In genomic region chr1:186749820-186750219, GRCh38 we compare ENCODE assay signal across 24 cellular contexts.
"Had no signal": no experiment of that assay in that cellular context is flagged by ENCODE, and none has a peak within 500 bp of the region (broad histone marks: within the 10 kb centered on the region; RNA-seq: fewer than 3 reads in every experiment).

No MANE protein-coding gene starts in this region.

- H3K36me3 Mint-ChIP-seq: naive thymus-derived CD8-positive, alpha-beta T cell; stimulated activated memory B cell treated with anti-CD40 and anti-IgM and Interleukin-4, amounts not matched to agents 10 μg/mL and 1 μg/mL and 100 μg/mL, for 72 hours had no signal

- H3K36me3 ChIP-seq: left ventricle myocardium inferior, pancreas, prostate gland, sigmoid colon, spleen, transverse colon, upper lobe of right lung had no signal

- H3K27ac ChIP-seq: left ventricle myocardium inferior, pancreas, prostate gland, sigmoid colon, spleen, transverse colon, upper lobe of right lung had no signal

- FAIRE-seq: pancreas, small intestine, urothelium cell line had no signal

- ATAC-seq: naive thymus-derived CD8-positive, alpha-beta T cell; pancreas; right cardiac atrium; stimulated activated memory B cell treated with anti-CD40 and anti-IgM and Interleukin-4, amounts not matched to agents 10 μg/mL and 1 μg/mL and 100 μg/mL, for 72 hours; stimulated activated naive CD8-positive, alpha-beta T cell treated with anti-CD3 and anti-CD28 coated beads, Interleukin-15, amount 100 ng/mL, for 72 hours had no signal

- H3K4me1 Mint-ChIP-seq: immature natural killer cell; naive thymus-derived CD8-positive, alpha-beta T cell; neural crest cell; stimulated activated memory B cell treated with anti-CD40 and anti-IgM and Interleukin-4, amounts not matched to agents 10 μg/mL and 1 μg/mL and 100 μg/mL, for 72 hours; stimulated activated naive CD8-positive, alpha-beta T cell treated with anti-CD3 and anti-CD28 coated beads, Interleukin-15, amount 100 ng/mL, for 72 hours had no signal

- H3K4me1 ChIP-seq: left ventricle myocardium inferior, pancreas, prostate gland, sigmoid colon, spleen, transverse colon, upper lobe of right lung had no signal

- H3K27ac Mint-ChIP-seq: immature natural killer cell; naive thymus-derived CD8-positive, alpha-beta T cell; nephron; stimulated activated memory B cell treated with anti-CD40 and anti-IgM and Interleukin-4, amounts not matched to agents 10 μg/mL and 1 μg/mL and 100 μg/mL, for 72 hours; stimulated activated naive CD8-positive, alpha-beta T cell treated with anti-CD3 and anti-CD28 coated beads, Interleukin-15, amount 100 ng/mL, for 72 hours had no signal

- DNase-seq: hypothalamus; immature natural killer cell; left ventricle myocardium inferior; naive thymus-derived CD8-positive, alpha-beta T cell; nucleus accumbens; pancreas; posterior cingulate gyrus; retina; right cardiac atrium; sigmoid colon; small intestine; spleen; stimulated activated CD4-positive, alpha-beta T cell treated with anti-CD3 and anti-CD28 coated beads, Interleukin-4, amount 100 ng/mL, for 24 hours; stimulated activated naive CD4-positive, alpha-beta T cell treated with Interleukin-2 at 50 U/mL for 16 hours; stimulated activated naive CD8-positive, alpha-beta T cell treated with anti-CD3 and anti-CD28 coated beads, Interleukin-15, amount 100 ng/mL, for 72 hours; substantia nigra; transverse colon; upper lobe of right lung had no signal

- H3K27me3 ChIP-seq: pancreas, sigmoid colon, spleen, transverse colon, upper lobe of right lung had no signal

- H3K4me3 ChIP-seq: left ventricle myocardium inferior, lung, pancreas, prostate gland, sigmoid colon, spleen, transverse colon, upper lobe of right lung had no signal

- H3K4me3 Mint-ChIP-seq: immature natural killer cell; naive thymus-derived CD8-positive, alpha-beta T cell; nephron; neural crest cell; stimulated activated memory B cell treated with anti-CD40 and anti-IgM and Interleukin-4, amounts not matched to agents 10 μg/mL and 1 μg/mL and 100 μg/mL, for 72 hours; stimulated activated naive CD8-positive, alpha-beta T cell treated with anti-CD3 and anti-CD28 coated beads, Interleukin-15, amount 100 ng/mL, for 72 hours had no signal

- H3K9me3 ChIP-seq: pancreas, prostate gland, sigmoid colon, transverse colon, upper lobe of right lung had no signal
